ENCODE assay signal across 19 cellular contexts in the genomic region with DNA sequence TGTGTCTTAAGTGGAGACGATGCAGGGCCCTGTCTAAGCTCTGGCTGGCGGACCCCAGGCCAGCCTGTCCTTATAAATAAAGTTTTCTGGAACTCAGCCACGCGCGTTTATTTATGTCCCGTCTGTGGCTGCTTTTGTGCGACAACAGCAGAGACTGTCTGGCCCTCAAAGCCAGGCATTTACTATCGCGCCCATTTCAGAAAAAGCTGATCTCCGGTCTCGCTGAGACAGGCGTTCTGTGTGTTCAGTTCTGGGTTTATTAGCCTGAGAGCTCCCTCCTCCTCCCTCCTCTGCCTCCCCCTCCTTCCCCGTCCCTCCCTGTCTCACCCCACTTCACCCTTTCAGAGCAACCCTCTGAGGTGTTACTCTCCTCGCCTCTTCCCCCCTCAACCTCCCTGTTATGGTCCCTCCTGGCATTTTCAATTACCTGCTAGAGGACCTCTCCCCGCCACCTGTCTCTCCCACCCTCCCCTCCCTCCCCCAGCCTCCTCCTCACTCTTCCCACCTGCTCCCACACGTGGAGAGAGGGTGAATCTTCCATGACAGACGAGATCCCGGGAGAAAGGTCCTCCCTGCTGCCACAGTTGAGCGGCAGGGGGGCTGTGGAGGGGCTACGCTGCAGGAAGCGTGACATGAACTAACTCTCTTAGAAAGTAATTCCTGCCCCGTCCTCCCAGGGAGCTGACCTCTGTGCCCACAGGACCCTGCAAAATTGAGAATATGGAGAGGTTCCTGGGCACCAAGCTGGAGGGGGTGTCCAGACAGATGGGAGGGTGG. TPM values are rescaled to one million over a fixed set of nuclear protein-coding genes. Genes with fewer than 3 reads are reported as not detected.
DNase-seq lines count a peak whose midpoint lies in the region; ATAC-seq and TF ChIP-seq lines count a peak whose summit lies in the region.
"Had no signal": no experiment of that assay in that cellular context is flagged by ENCODE, and none has a peak within 500 bp of the region (broad histone marks: within the 10 kb centered on the region; RNA-seq: fewer than 3 reads in every experiment).

No MANE protein-coding gene starts in this region.

- peak overlapping the region; percentile 68 for H3K4ac ChIP-seq in trophoblast cell (ENCODE audit: low read depth, low read length)

- no peak overlapping the region for H2AK5ac ChIP-seq in trophoblast cell (ENCODE audit: low read length)

- H3K9me3 Mint-ChIP-seq in endothelial cell (ENCODE audit: unreplicated experiment), result no peaks in the 10 kb centered on the region

- no peaks in the 10 kb centered on the region for H3K27me3 Mint-ChIP-seq in endothelial cell (ENCODE audit: unreplicated experiment)
- H3K27me3 Mint-ChIP-seq: naive B cell had no signal

- no peak for ATAC-seq in GM19397 (IDR thresholded peaks at IDR 0.05; ENCODE audit: unreplicated experiment)
- no peak for ATAC-seq in GM19351 (IDR thresholded peaks at IDR 0.05; ENCODE audit: unreplicated experiment)

- H3K9ac ChIP-seq in trophoblast cell (ENCODE audit: low read length), result no peak overlapping the region
- H3K9ac ChIP-seq: GM23248 had no signal

- H4K8ac ChIP-seq in trophoblast cell (ENCODE audit: low read depth, low read length), result no peak overlapping the region

- no peak overlapping the region for H4K91ac ChIP-seq in trophoblast cell (ENCODE audit: low read depth, low read length)

- no peak overlapping the region for H4K12ac ChIP-seq in trophoblast cell (ENCODE audit: low read depth, low read length)

- intact Hi-C loops in cardiac septum (cut with DNase I), result no loop called here

- no peak overlapping the region for H2AFZ ChIP-seq in trophoblast cell (ENCODE audit: insufficient read depth, low read length, poor library complexity)
- H2AFZ ChIP-seq: GM23248 had no signal

- H3K23ac ChIP-seq in trophoblast cell (ENCODE audit: low read length), result no peak overlapping the region

- no peaks in the 10 kb centered on the region for H3K9me3 ChIP-seq in right atrium auricular region
- H3K9me3 ChIP-seq in trophoblast cell (ENCODE audit: insufficient read depth, low read depth, low read length), result peaks cover 12% of the 10 kb centered on the region

- no peak overlapping the region for H2BK12ac ChIP-seq in trophoblast cell (ENCODE audit: low read length)

- WGBS in trophoblast cell (ENCODE audit: extremely low coverage, insufficient coverage, insufficient read length), result no CpG with 5 or more reads among the region's 22 CpGs

- H3K36me3 ChIP-seq in right atrium auricular region (peaks cover 16% of the 10 kb centered on the region), trophoblast cell (ENCODE audit: control insufficient read depth in 1 of 2, insufficient read depth in 2 of 2, low read length in 2 of 2) (peaks cover 61 to 72% of the 10 kb centered on the region in 2 experiments)

- peaks cover 15% of the 10 kb centered on the region for H3K36me3 Mint-ChIP-seq in endothelial cell (ENCODE audit: low read depth, unreplicated experiment)

- H3K4me2 ChIP-seq in trophoblast cell (ENCODE audit: low read length), result no peak overlapping the region

- H2BK120ac ChIP-seq in trophoblast cell (ENCODE audit: insufficient read depth, low read length, poor library complexity), result no peak overlapping the region

- DNase-seq in right atrium auricular region (ENCODE audit: low spot score) (no peak), cardiac septum (ENCODE audit: low spot score) (no peak), endothelial cell (ENCODE audit: low spot score) (peak; percentile 44), trophoblast cell (no peak), NCI-H1092 (lab: John Stamatoyannopoulos, UW) (no peak)
- DNase-seq in stimulated activated CD4-positive, alpha-beta T cell treated with anti-CD3 and anti-CD28 coated beads, Interleukin-1b, Interleukin-23, amount 100 ng/mL, for 48 hours, result no peak
- DNase-seq: activated CD4-positive, alpha-beta T cell treated with anti-CD3 and anti-CD28 coated beads for 1 hour; activated T-cell treated with anti-CD3 and anti-CD28 coated beads, Interleukin-2, amount 50 U/mL, for 1 hour; COR-L47; GM23248; KBM-7; left cardiac atrium; naive B cell; NCI-H1436; NCI-H748 treated with DMSO at 0.1 percent for 48 hours; stimulated activated CD4-positive, alpha-beta T cell treated with anti-CD3 and anti-CD28 coated beads, Interleukin-4, amount 100 ng/mL, for 1 hour had no signal

- TF ChIP-seq CTCF in right atrium auricular region (IDR thresholded peaks at IDR 0.05) (no peak), endothelial cell (IDR thresholded peaks at IDR 0.05; ENCODE audit: unreplicated experiment) (no peak)

- H3K4me3 ChIP-seq in right atrium auricular region (no peak overlapping the region), trophoblast cell (ENCODE audit: low read depth, low read length) (no peak overlapping the region)
- H3K4me3 ChIP-seq: GM23248 had no signal

- no peak overlapping the region for H3K27ac Mint-ChIP-seq in endothelial cell (ENCODE audit: unreplicated experiment)

- H2BK5ac ChIP-seq in trophoblast cell (ENCODE audit: low read depth, low read length, poor library complexity), result no peak overlapping the region

- no peak overlapping the region for H3K18ac ChIP-seq in trophoblast cell (ENCODE audit: low read length)

- H3K27ac ChIP-seq in right atrium auricular region (peak overlapping the region; percentile 39 to 51), trophoblast cell (ENCODE audit: low read depth, low read length) (no peak overlapping the region)
- H3K27ac ChIP-seq: epithelial cell of prostate, GM23248 had no signal

- peaks cover 34% of the 10 kb centered on the region for H3K79me2 ChIP-seq in trophoblast cell (ENCODE audit: control insufficient read depth, insufficient read depth, low read length, poor library complexity)

- H3K79me1 ChIP-seq in trophoblast cell (ENCODE audit: low read length), result no peaks in the 10 kb centered on the region

- H3K27me3 ChIP-seq in right atrium auricular region (no peaks in the 10 kb centered on the region), trophoblast cell (ENCODE audit: insufficient read depth, low read length) (no peaks in the 10 kb centered on the region)

- H3K4me1 ChIP-seq in right atrium auricular region (peaks cover 0 to 32% of the 10 kb centered on the region in 2 donors), trophoblast cell (ENCODE audit: control insufficient read depth in 1 of 2, insufficient read depth in 2 of 2, low read length in 2 of 2) (peaks cover 19 to 37% of the 10 kb centered on the region in 2 experiments)

- H3K4me1 Mint-ChIP-seq in endothelial cell (ENCODE audit: unreplicated experiment), result peaks cover 5% of the 10 kb centered on the region

- H3K14ac ChIP-seq in trophoblast cell (ENCODE audit: low read length), result no peak overlapping the region

- no peak overlapping the region for H3K4me3 Mint-ChIP-seq in endothelial cell (ENCODE audit: unreplicated experiment)
- H3K4me3 Mint-ChIP-seq: naive B cell had no signal

RNA-seq across cellular contexts. Expression of gene SPSB1, which starts 59.9 kb away (rescaled TPM):
- total RNA-seq in right atrium auricular region, result 10 to 100 TPM; 20.1 to 20.8 TPM
- 12.9 TPM for total RNA-seq in cardiac septum
- total RNA-seq in endothelial cell (ENCODE audit: unreplicated experiment), result 8.1 TPM
- 85.2 and 90.2 TPM in 2 replicates for polyA plus RNA-seq in trophoblast cell (2013)
